Comparison of ENCODE assay signal across 9 cellular contexts in the genomic region with DNA sequence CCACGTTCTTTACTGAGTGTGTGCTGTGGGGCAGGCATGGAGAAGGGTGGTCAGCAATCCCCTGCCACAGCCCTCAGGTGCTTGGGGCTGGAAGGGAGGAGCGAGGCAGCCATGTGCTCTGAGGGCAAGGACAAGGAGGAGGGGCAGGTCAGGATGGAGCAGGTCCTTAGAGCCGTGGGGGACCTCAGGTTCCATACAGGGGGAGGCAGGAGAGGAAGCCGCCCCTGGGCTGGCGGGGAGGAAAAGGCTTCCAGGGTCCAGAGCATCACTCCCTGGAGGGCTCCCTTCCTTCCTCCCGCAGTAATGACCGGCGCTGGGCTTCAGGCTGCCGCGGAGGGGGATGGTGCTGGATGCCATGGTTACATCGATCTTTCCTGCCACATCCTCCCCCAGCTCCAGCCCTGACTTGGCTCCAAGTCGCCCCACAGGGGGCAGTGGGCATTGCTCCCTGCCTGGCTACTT. TPM values are rescaled to one million over a fixed set of nuclear protein-coding genes. Genes with fewer than 3 reads are reported as not detected.
A peak's percentile ranks its signal among the peaks of the same experiment; 100 is the strongest.
DNase-seq lines count a peak whose midpoint lies in the region; ATAC-seq and TF ChIP-seq lines count a peak whose summit lies in the region.
"Had no signal": no experiment of that assay in that cellular context is flagged by ENCODE, and none has a peak within 500 bp of the region (broad histone marks: within the 10 kb centered on the region; RNA-seq: fewer than 3 reads in every experiment).

No MANE protein-coding gene starts in this region.

- H3K4me2 ChIP-seq in PC-3 (ENCODE audit: low read length): peak overlapping the region; percentile 87

- TF ChIP-seq CTCF in Caco-2 (IDR thresholded peaks at IDR 0.05; ENCODE audit: insufficient read depth in 1 of 2, low read depth in 1 of 2, low read length in 1 of 2, severe bottlenecking in 1 of 2, unreplicated experiment in 1 of 2) (no peak), PC-3 (conservative IDR thresholded peaks at IDR 0.05; ENCODE audit: low read depth, low read length) (no peak), glutamatergic neuron (IDR thresholded peaks at IDR 0.05; ENCODE audit: partially characterized antibody, unreplicated experiment) (no peak), osteocyte (IDR thresholded peaks at IDR 0.05) (no peak)

- H3F3A ChIP-seq in PC-3 (ENCODE audit: low read length, unreplicated experiment): no peaks in the 10 kb centered on the region

- no peak overlapping the region for H3K9ac ChIP-seq in PC-3 (ENCODE audit: low read length)

- H3K4me3 ChIP-seq in Caco-2 (ENCODE audit: low read depth, low read length) (no peak overlapping the region), PC-3 (ENCODE audit: low read length) (peak overlapping the region; percentile 66)

- H3K27ac ChIP-seq in PC-3 (ENCODE audit: low read length): no peak overlapping the region

- DNase-seq in Caco-2: no peak
- DNase-seq in PC-3: no peak
- peak; percentile 86 for DNase-seq in glutamatergic neuron
- no peak for DNase-seq in osteocyte (ENCODE audit: extremely low spot score, unreplicated experiment)
- no peak for DNase-seq in activated CD8-positive, alpha-beta memory T cell treated with anti-CD3 and anti-CD28 coated beads, Interleukin-2, amount 50 U/mL, for 48 hours
- no peak for DNase-seq in stimulated activated CD4-positive, alpha-beta T cell treated with anti-CD3 and anti-CD28 coated beads, Interleukin-15, amount 100 ng/mL, for 24 hours
- DNase-seq in effector CD8-positive, alpha-beta T cell (lab: John Stamatoyannopoulos, UW): no peak
- no peak for DNase-seq in ACHN
- DNase-seq: activated naive CD4-positive, alpha-beta T cell treated with anti-CD3 and anti-CD28 coated beads, Interleukin-2, amount 50 U/mL, for 16 hours had no signal

- H3K27me3 Mint-ChIP-seq in Caco-2 (ENCODE audit: insufficient read depth, unreplicated experiment) (no peaks in the 10 kb centered on the region), glutamatergic neuron (ENCODE audit: unreplicated experiment) (peaks cover 14% of the 10 kb centered on the region), osteocyte (ENCODE audit: unreplicated experiment) (peaks cover 4% of the 10 kb centered on the region)

- CTCF ChIA-PET in Caco-2 (lab: Charles Lee): no interaction called here
- CTCF ChIA-PET in PC-3 (lab: Charles Lee): no interaction called here

- POLR2A ChIA-PET in Caco-2 (lab: Charles Lee): no interaction called here
- POLR2A ChIA-PET in PC-3 (lab: Charles Lee; ENCODE audit: unreplicated experiment): no interaction called here

- H3K27ac Mint-ChIP-seq in Caco-2 (ENCODE audit: unreplicated experiment) (no peak overlapping the region), glutamatergic neuron (ENCODE audit: unreplicated experiment) (peak overlapping the region; percentile 92), osteocyte (ENCODE audit: unreplicated experiment) (no peak overlapping the region)

- H3K9me2 ChIP-seq in PC-3 (replicated peaks; ENCODE audit: low read length): no peaks in the 10 kb centered on the region

- H3K36me3 Mint-ChIP-seq in Caco-2 (ENCODE audit: insufficient read depth, unreplicated experiment): no peaks in the 10 kb centered on the region
- peaks cover 5% of the 10 kb centered on the region for H3K36me3 Mint-ChIP-seq in glutamatergic neuron (ENCODE audit: unreplicated experiment)
- H3K36me3 Mint-ChIP-seq in osteocyte (ENCODE audit: unreplicated experiment): no peaks in the 10 kb centered on the region

- no peaks in the 10 kb centered on the region for H3K9me3 ChIP-seq in Caco-2
- H3K9me3 ChIP-seq in PC-3 (ENCODE audit: low read length): no peaks in the 10 kb centered on the region

- intact Hi-C loops in Caco-2 (cut with micrococcal nuclease; ENCODE audit: unreplicated experiment): no loop called here
- intact Hi-C loops in PC-3 (cut with micrococcal nuclease): no loop called here

- BruUV-seq in Caco-2 (replicated peaks; lab: Mats Ljungman, UMichigan) (no TSS peak), PC-3 (replicated peaks; lab: Mats Ljungman, UMichigan) (no TSS peak)

- in situ Hi-C loops in ACHN (cut with HindIII; ENCODE audit: low pct_ligation_motif_present, low pct_unique_long_range_greater_than_20kb, low sequenced_read_pairs): no loop called here

- no peak for ATAC-seq in PC-3

- H3K4me1 Mint-ChIP-seq in Caco-2 (ENCODE audit: low read depth, unreplicated experiment): peaks cover 5% of the 10 kb centered on the region
- H3K4me1 Mint-ChIP-seq in glutamatergic neuron (ENCODE audit: low read depth, unreplicated experiment): peaks cover 28% of the 10 kb centered on the region
- peaks cover 14% of the 10 kb centered on the region for H3K4me1 Mint-ChIP-seq in osteocyte (ENCODE audit: unreplicated experiment)

- H3K4me3 Mint-ChIP-seq in Caco-2 (ENCODE audit: unreplicated experiment) (peak overlapping the region; percentile 69), glutamatergic neuron (ENCODE audit: unreplicated experiment) (peak overlapping the region; percentile 78), osteocyte (ENCODE audit: unreplicated experiment) (peak overlapping the region; percentile 74)

- H3K4me1 ChIP-seq in Caco-2 (peaks cover 6% of the 10 kb centered on the region), PC-3 (ENCODE audit: insufficient read depth, low read length) (0 out of 2 replicates have a peak, but pooled peaks cover 4% of the 10 kb centered on the region)

- peaks cover 2% of the 10 kb centered on the region; the same call in 1 of the 2 replicates for H3K36me3 ChIP-seq in Caco-2 (ENCODE audit: control insufficient read depth, insufficient read depth, low read length)
- H3K36me3 ChIP-seq in PC-3 (ENCODE audit: low read depth, low read length): no peaks in the 10 kb centered on the region

- H3K79me2 ChIP-seq in PC-3 (ENCODE audit: low read length): no peaks in the 10 kb centered on the region

- peak overlapping the region; percentile 85 for H2AFZ ChIP-seq in PC-3 (ENCODE audit: low read length)

- no peaks in the 10 kb centered on the region for H4K20me1 ChIP-seq in PC-3 (ENCODE audit: low read length)

- H3K27me3 ChIP-seq in Caco-2 (replicated peaks; ENCODE audit: control insufficient read depth, insufficient read depth, low read length): no peaks in the 10 kb centered on the region
- H3K27me3 ChIP-seq in PC-3 (ENCODE audit: low read length): no peaks in the 10 kb centered on the region

- no peaks in the 10 kb centered on the region for H3K9me3 Mint-ChIP-seq in Caco-2 (ENCODE audit: unreplicated experiment)
- peaks cover 20% of the 10 kb centered on the region for H3K9me3 Mint-ChIP-seq in glutamatergic neuron (ENCODE audit: unreplicated experiment)
- no peaks in the 10 kb centered on the region for H3K9me3 Mint-ChIP-seq in osteocyte (ENCODE audit: unreplicated experiment)

RNA-seq across cellular contexts. Expression of a gene that starts 6.6 kb away (rescaled TPM):
- total RNA-seq in Caco-2 (2022) (15.6 and 23.6 TPM in 2 replicates), PC-3 (2014; rRNA removed) (1.4 and 1.8 TPM in 2 replicates), glutamatergic neuron (ENCODE audit: unreplicated experiment) (49.3 TPM), osteocyte (15.2 and 20.8 TPM in 2 replicates)
